12 cellular contexts compared by ENCODE assay signal in the genomic region with DNA sequence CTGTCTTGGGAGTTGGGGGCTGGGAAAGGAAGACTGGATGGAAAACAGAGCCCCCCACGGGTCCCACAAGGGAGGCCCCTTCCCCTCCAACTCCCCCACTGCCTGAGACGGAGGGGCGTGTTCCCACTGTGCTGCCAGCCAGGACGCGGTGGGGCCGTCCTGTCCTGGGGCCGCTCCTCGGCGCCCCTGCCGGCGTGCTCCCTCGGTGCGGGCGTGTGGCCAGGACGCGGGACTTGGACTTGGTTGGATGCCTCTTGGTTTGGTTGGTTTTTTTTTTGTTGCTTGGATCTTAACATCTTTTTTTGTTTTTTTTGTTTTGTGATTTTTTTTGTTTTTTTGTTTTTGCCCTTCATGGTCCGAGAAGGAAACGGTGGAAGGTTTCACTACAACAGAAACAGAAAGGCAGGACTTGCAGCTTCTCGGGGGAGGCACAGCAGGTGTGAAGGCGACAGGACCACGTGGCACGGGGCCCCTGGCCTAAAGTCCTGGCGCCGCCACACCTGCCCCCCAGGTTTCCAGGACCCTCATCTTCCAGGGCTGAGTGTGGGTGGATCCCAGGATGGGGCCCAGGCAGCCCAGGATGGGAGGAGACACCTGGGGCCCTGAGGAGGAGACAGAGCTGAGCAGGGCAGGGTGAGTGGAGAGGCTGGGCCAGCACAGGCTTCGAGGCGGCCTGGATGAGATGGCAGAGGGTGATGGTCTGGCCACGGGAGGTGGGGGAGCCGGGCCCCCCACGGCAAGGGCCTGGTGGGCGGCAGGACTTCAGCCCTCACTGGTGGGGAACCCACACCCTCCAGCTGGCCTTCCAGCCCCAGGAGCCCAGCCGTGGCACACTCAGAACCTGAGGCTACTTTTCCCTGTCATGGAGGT. TPM values are rescaled to one million over a fixed set of nuclear protein-coding genes. Genes with fewer than 3 reads are reported as not detected.
A peak's percentile ranks its signal among the peaks of the same experiment; 100 is the strongest.
DNase-seq lines count a peak whose midpoint lies in the region; ATAC-seq and TF ChIP-seq lines count a peak whose summit lies in the region.
"Had no signal": no experiment of that assay in that cellular context is flagged by ENCODE, and none has a peak within 500 bp of the region (broad histone marks: within the 10 kb centered on the region; RNA-seq: fewer than 3 reads in every experiment).

No MANE protein-coding gene starts in this region.

- CTCF ChIA-PET in activated CD8-positive, alpha-beta T cell treated with anti-CD3 and anti-CD28 coated beads, Interleukin-2, amount 10 ng/mL, durations not matched to agents 7 days and 5 days (lab: Charles Lee) = interaction anchor here (8.2 kb wide), 1 partner anchor 301 kb away, joined by 70 read pairs; no protein-coding TSS in a partner anchor
- CTCF ChIA-PET in CD8-positive, alpha-beta memory T cell (lab: Charles Lee) = interaction anchor here (1.9 to 4.9 kb wide), 2 partner anchors 30 to 301 kb away, joined by 4 to 23 read pairs; no protein-coding TSS in a partner anchor

- no peaks in the 10 kb centered on the region for H3F3A ChIP-seq in GM23248 (ENCODE audit: insufficient read depth)

- H3K27me3 Mint-ChIP-seq in stimulated activated naive B cell treated with anti-CD40 and anti-IgM and Interleukin-4, amounts not matched to agents 10 μg/mL and 1 μg/mL and 100 μg/mL, for 72 hours = peaks cover 23 to 37% of the 10 kb centered on the region in 2 donors
- peaks cover under 1% of the 10 kb centered on the region for H3K27me3 Mint-ChIP-seq in activated CD8-positive, alpha-beta T cell treated with anti-CD3 and anti-CD28 coated beads, Interleukin-2, amount 10 ng/mL, durations not matched to agents 7 days and 5 days (ENCODE audit: low read depth)
- peaks cover 8 to 11% of the 10 kb centered on the region in 2 donors for H3K27me3 Mint-ChIP-seq in CD8-positive, alpha-beta memory T cell

- 31 to 37% methylated on average over 28 to 30 of the region's 31 CpGs for WGBS in GM23248 (ENCODE audit: low coverage in 1 of 2, low lambda C conversion rate in 2 of 2, missing lambda C conversion rate in 2 of 2), 2 experiments

- no peak overlapping the region for H3K9ac ChIP-seq in GM23248

- POLR2A ChIA-PET in activated CD8-positive, alpha-beta T cell treated with anti-CD3 and anti-CD28 coated beads, Interleukin-2, amount 10 ng/mL, durations not matched to agents 7 days and 5 days (lab: Charles Lee) = no interaction called here
- POLR2A ChIA-PET in CD8-positive, alpha-beta memory T cell (lab: Charles Lee) = interaction anchor here (0.7 kb wide), 1 partner anchor 678 kb away, joined by 3 read pairs; no protein-coding TSS in a partner anchor

- no peak for TF ChIP-seq POLR2A in breast epithelium (IDR thresholded peaks at IDR 0.05)

- no peaks in the 10 kb centered on the region for H3K9me2 ChIP-seq in GM23248 (ENCODE audit: insufficient read depth)

- no peaks in the 10 kb centered on the region for H4K20me1 ChIP-seq in GM23248 (ENCODE audit: insufficient read depth)

- H3K4me3 ChIP-seq in GM23248 = no peak overlapping the region
- peak overlapping the region in 1 of 3 donors; percentile 49 for H3K4me3 ChIP-seq in breast epithelium
- H3K4me3 ChIP-seq in CD8-positive, alpha-beta memory T cell (ENCODE audit: low read length) = no peak overlapping the region
- H3K4me3 ChIP-seq: upper lobe of left lung had no signal

- H3K36me3 Mint-ChIP-seq in stimulated activated naive B cell treated with anti-CD40 and anti-IgM and Interleukin-4, amounts not matched to agents 10 μg/mL and 1 μg/mL and 100 μg/mL, for 72 hours = peaks cover 12 to 21% of the 10 kb centered on the region in 2 donors
- no peaks in the 10 kb centered on the region for H3K36me3 Mint-ChIP-seq in activated CD8-positive, alpha-beta T cell treated with anti-CD3 and anti-CD28 coated beads, Interleukin-2, amount 10 ng/mL, durations not matched to agents 7 days and 5 days (ENCODE audit: low read depth)
- H3K36me3 Mint-ChIP-seq in CD8-positive, alpha-beta memory T cell = peaks cover 0 to 16% (median 0%) of the 10 kb centered on the region in 3 donors

- no peaks in the 10 kb centered on the region for H3K36me3 ChIP-seq in GM23248 (ENCODE audit: low read depth)
- no peaks in the 10 kb centered on the region for H3K36me3 ChIP-seq in breast epithelium
- no peaks in the 10 kb centered on the region for H3K36me3 ChIP-seq in CD8-positive, alpha-beta memory T cell (ENCODE audit: insufficient read depth, low read length)

- no peak overlapping the region for H2AFZ ChIP-seq in GM23248

- H3K79me2 ChIP-seq in GM23248 (ENCODE audit: insufficient read depth) = no peaks in the 10 kb centered on the region

- peaks cover 0 to 3% of the 10 kb centered on the region in 2 donors for H3K4me1 Mint-ChIP-seq in stimulated activated naive B cell treated with anti-CD40 and anti-IgM and Interleukin-4, amounts not matched to agents 10 μg/mL and 1 μg/mL and 100 μg/mL, for 72 hours
- peaks cover 11% of the 10 kb centered on the region for H3K4me1 Mint-ChIP-seq in activated CD8-positive, alpha-beta T cell treated with anti-CD3 and anti-CD28 coated beads, Interleukin-2, amount 10 ng/mL, durations not matched to agents 7 days and 5 days (ENCODE audit: low read depth)
- peaks cover 16 to 20% (median 16%) of the 10 kb centered on the region in 3 donors for H3K4me1 Mint-ChIP-seq in CD8-positive, alpha-beta memory T cell

- H3K9me3 ChIP-seq in GM23248 (ENCODE audit: low read depth) = no peaks in the 10 kb centered on the region
- no peaks in the 10 kb centered on the region for H3K9me3 ChIP-seq in breast epithelium
- H3K9me3 ChIP-seq in CD8-positive, alpha-beta memory T cell (ENCODE audit: low read length) = no peaks in the 10 kb centered on the region
- H3K9me3 ChIP-seq: upper lobe of left lung had no signal

- in situ Hi-C loops in GM23248 (cut with MboI) = loop anchor here (10.0 kb wide), 1 partner anchor 304 kb away; no protein-coding TSS in a partner anchor

- TF ChIP-seq CTCF in breast epithelium (IDR thresholded peaks at IDR 0.05) = peak in 2 of 3 donors; percentile 25 to 28

- H3K27me3 ChIP-seq in GM23248 (replicated peaks; ENCODE audit: insufficient read depth) (no peaks in the 10 kb centered on the region), breast epithelium (peaks cover 0 to 62% of the 10 kb centered on the region in 2 donors)
- peaks cover under 1% of the 10 kb centered on the region for H3K27me3 ChIP-seq in CD8-positive, alpha-beta memory T cell (ENCODE audit: insufficient read depth, low read length, poor library complexity, severe bottlenecking)

- intact Hi-C loops in breast epithelium (cut with DNase I; ENCODE audit: low total_unique reads) (no loop called here), left ventricle myocardium superior (cut with micrococcal nuclease) (loop anchor here (10.0 kb wide), 1 partner anchor 304 kb away; no protein-coding TSS in a partner anchor)

- peak; percentile 44 for DNase-seq in GM23248
- DNase-seq in breast epithelium (ENCODE audit: low spot score in 2 of 2) = no peak
- DNase-seq in left ventricle myocardium superior = no peak
- DNase-seq in stimulated activated naive B cell treated with anti-CD40 and anti-IgM and Interleukin-4, amounts not matched to agents 10 μg/mL and 1 μg/mL and 100 μg/mL, for 72 hours = no peak
- no peak for DNase-seq in activated CD8-positive, alpha-beta T cell treated with anti-CD3 and anti-CD28 coated beads, Interleukin-2, amount 10 ng/mL, durations not matched to agents 7 days and 5 days
- DNase-seq in SW 1271 (lab: John Stamatoyannopoulos, UW) = no peak
- DNase-seq in CD8-positive, alpha-beta memory T cell = no peak
- DNase-seq: aorta, DMS79 treated with DMSO at 0.1 percent for 48 hours, NCI-H187 treated with DMSO at 0.1 percent for 48 hours had no signal

- H3K27ac Mint-ChIP-seq in stimulated activated naive B cell treated with anti-CD40 and anti-IgM and Interleukin-4, amounts not matched to agents 10 μg/mL and 1 μg/mL and 100 μg/mL, for 72 hours = peak overlapping the region; percentile 63
- H3K27ac Mint-ChIP-seq in activated CD8-positive, alpha-beta T cell treated with anti-CD3 and anti-CD28 coated beads, Interleukin-2, amount 10 ng/mL, durations not matched to agents 7 days and 5 days = no peak overlapping the region
- no peak overlapping the region for H3K27ac Mint-ChIP-seq in CD8-positive, alpha-beta memory T cell

- no peaks in the 10 kb centered on the region for H3K9me3 Mint-ChIP-seq in stimulated activated naive B cell treated with anti-CD40 and anti-IgM and Interleukin-4, amounts not matched to agents 10 μg/mL and 1 μg/mL and 100 μg/mL, for 72 hours
- no peaks in the 10 kb centered on the region for H3K9me3 Mint-ChIP-seq in activated CD8-positive, alpha-beta T cell treated with anti-CD3 and anti-CD28 coated beads, Interleukin-2, amount 10 ng/mL, durations not matched to agents 7 days and 5 days (ENCODE audit: insufficient read depth)
- H3K9me3 Mint-ChIP-seq in CD8-positive, alpha-beta memory T cell = no peaks in the 10 kb centered on the region

- H3K4me3 Mint-ChIP-seq in stimulated activated naive B cell treated with anti-CD40 and anti-IgM and Interleukin-4, amounts not matched to agents 10 μg/mL and 1 μg/mL and 100 μg/mL, for 72 hours = no peak overlapping the region
- H3K4me3 Mint-ChIP-seq in activated CD8-positive, alpha-beta T cell treated with anti-CD3 and anti-CD28 coated beads, Interleukin-2, amount 10 ng/mL, durations not matched to agents 7 days and 5 days = no peak overlapping the region
- H3K4me3 Mint-ChIP-seq in CD8-positive, alpha-beta memory T cell = peak overlapping the region in 1 of 7 donors; percentile 27

- ATAC-seq in left ventricle myocardium superior = peak; percentile 22
- no peak for ATAC-seq in stimulated activated naive B cell treated with anti-CD40 and anti-IgM and Interleukin-4, amounts not matched to agents 10 μg/mL and 1 μg/mL and 100 μg/mL, for 72 hours (replicated peaks)
- ATAC-seq in activated CD8-positive, alpha-beta T cell treated with anti-CD3 and anti-CD28 coated beads, Interleukin-2, amount 10 ng/mL, durations not matched to agents 7 days and 5 days = no peak
- no peak for ATAC-seq in HG03571 (IDR thresholded peaks at IDR 0.05; ENCODE audit: unreplicated experiment)

- no peak overlapping the region for H3K27ac ChIP-seq in GM23248
- H3K27ac ChIP-seq in breast epithelium = no peak overlapping the region
- H3K27ac ChIP-seq in CD8-positive, alpha-beta memory T cell (ENCODE audit: low read depth, low read length) = no peak overlapping the region
- H3K27ac ChIP-seq: upper lobe of left lung had no signal

- no peak overlapping the region for H3K4me2 ChIP-seq in GM23248 (ENCODE audit: unreplicated experiment)

- H3K4me1 ChIP-seq in GM23248 (ENCODE audit: insufficient read depth) = no peaks in the 10 kb centered on the region
- H3K4me1 ChIP-seq in breast epithelium = no peaks in the 10 kb centered on the region
- H3K4me1 ChIP-seq in CD8-positive, alpha-beta memory T cell (ENCODE audit: insufficient read depth, low read length) = peaks cover 11% of the 10 kb centered on the region

RNA-seq across cellular contexts. Expression of gene ENGASE, which starts 16.1 kb away (rescaled TPM):
- 7.8 and 8.4 TPM in 2 replicates for total RNA-seq in GM23248 (2014; rRNA removed; shearing (Covaris generic))
- polyA plus RNA-seq in GM23248 (2016; fragmentation: Nextera tagmentation; extraction: Ambion mirVana) = 4.3 and 5.1 TPM in 2 replicates
- total RNA-seq in breast epithelium (10 to 100 TPM; 27.4 to 35.0 (median 31.5) TPM), left ventricle myocardium superior (32.8 TPM)
- total RNA-seq in activated CD8-positive, alpha-beta T cell treated with anti-CD3 and anti-CD28 coated beads, Interleukin-2, amount 10 ng/mL, durations not matched to agents 7 days and 5 days = 10 to 100 TPM; 38.2 to 41.1 TPM
- total RNA-seq in CD8-positive, alpha-beta memory T cell = 10 to 100 TPM; 33.2 to 38.3 TPM
- polyA plus RNA-seq in CD8-positive, alpha-beta memory T cell = 3.5 TPM
